Comparison of ENCODE assay signal across 1 cellular context in genomic region chr19:47032171-47032811, GRCh38.
A peak's percentile ranks its signal among the peaks of the same experiment; 100 is the strongest.
TF ChIP-seq lines count a peak whose summit lies in the region.

No MANE protein-coding gene starts in this region.

TF ChIP-seq in HEK293, 187 proteins besides CTCF, POLR2A, EP300 and RAD21 (continued from another document):
- TF ChIP-seq, protein P1, sequence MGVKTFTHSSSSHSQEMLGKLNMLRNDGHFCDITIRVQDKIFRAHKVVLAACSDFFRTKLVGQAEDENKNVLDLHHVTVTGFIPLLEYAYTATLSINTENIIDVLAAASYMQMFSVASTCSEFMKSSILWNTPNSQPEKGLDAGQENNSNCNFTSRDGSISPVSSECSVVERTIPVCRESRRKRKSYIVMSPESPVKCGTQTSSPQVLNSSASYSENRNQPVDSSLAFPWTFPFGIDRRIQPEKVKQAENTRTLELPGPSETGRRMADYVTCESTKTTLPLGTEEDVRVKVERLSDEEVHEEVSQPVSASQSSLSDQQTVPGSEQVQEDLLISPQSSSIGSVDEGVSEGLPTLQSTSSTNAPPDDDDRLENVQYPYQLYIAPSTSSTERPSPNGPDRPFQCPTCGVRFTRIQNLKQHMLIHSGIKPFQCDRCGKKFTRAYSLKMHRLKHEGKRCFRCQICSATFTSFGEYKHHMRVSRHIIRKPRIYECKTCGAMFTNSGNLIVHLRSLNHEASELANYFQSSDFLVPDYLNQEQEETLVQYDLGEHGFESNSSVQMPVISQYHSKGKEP (tag by site-specific recombination; IDR thresholded peaks at IDR 0.05), result no peak
- TF ChIP-seq ZNF549 (tag by site-specific recombination; IDR thresholded peaks at IDR 0.05) (no peak), SCRT1 (tag by site-specific recombination; IDR thresholded peaks at IDR 0.05; ENCODE audit: borderline replicate concordance) (no peak), GLIS1 (tag by site-specific recombination; IDR thresholded peaks at IDR 0.05) (peak; percentile 64), RBAK (tag by site-specific recombination; IDR thresholded peaks at IDR 0.05) (no peak), ZNF341 (tag by site-specific recombination; IDR thresholded peaks at IDR 0.05; ENCODE audit: low read depth) (no peak), GLIS2 (tag by site-specific recombination; IDR thresholded peaks at IDR 0.05) (peak; percentile 49; the same call in 1 of the 2 replicates), ZBTB1 (tag by site-specific recombination; IDR thresholded peaks at IDR 0.05) (no peak), ZBTB20 (tag by site-specific recombination; IDR thresholded peaks at IDR 0.05) (no peak), ZNF433 (tag by site-specific recombination; IDR thresholded peaks at IDR 0.05; ENCODE audit: low read depth) (no peak)
